ENCODE assay signal across 13 cellular contexts in genomic region chr6:90691823-90692222, GRCh38.
A peak's percentile ranks its signal among the peaks of the same experiment; 100 is the strongest.
DNase-seq lines count a peak whose midpoint lies in the region; ATAC-seq and TF ChIP-seq lines count a peak whose summit lies in the region.
"Had no signal": no experiment of that assay in that cellular context is flagged by ENCODE, and none has a peak within 500 bp of the region (broad histone marks: within the 10 kb centered on the region; RNA-seq: fewer than 3 reads in every experiment).

No MANE protein-coding gene starts in this region.

- H3K9me3 Mint-ChIP-seq in nephron progenitor cell: peaks cover 14% of the 10 kb centered on the region
- H3K9me3 Mint-ChIP-seq: activated CD4-positive, alpha-beta T cell treated with anti-CD3 and anti-CD28 coated beads, Interleukin-2, amount 10 ng/mL, durations not matched to agents 7 days and 5 days had no signal

- H3K27ac Mint-ChIP-seq in nephron progenitor cell: no peak overlapping the region
- H3K27ac Mint-ChIP-seq: activated CD4-positive, alpha-beta T cell treated with anti-CD3 and anti-CD28 coated beads, Interleukin-2, amount 10 ng/mL, durations not matched to agents 7 days and 5 days had no signal

- peak; percentile 62 for ATAC-seq in HG03060 (IDR thresholded peaks at IDR 0.05; ENCODE audit: low read depth, unreplicated experiment)
- ATAC-seq in SK-N-SH treated with all-trans-retinoic acid at 6 μM for 48 hours: 0 out of 3 replicates have a peak, but pooled peaks have one; percentile 24
- ATAC-seq: left lung had no signal

- DNase-seq in GM12865 (ENCODE audit: low read depth) (no peak), nephron progenitor cell (no peak), hepatic stellate cell (ENCODE audit: low spot score) (no peak), hepatocyte (ENCODE audit: low spot score) (no peak), midbrain (lab: John Stamatoyannopoulos, UW) (no peak), D341Med (ENCODE audit: low spot score) (no peak)
- DNase-seq: activated CD4-positive, alpha-beta T cell treated with anti-CD3 and anti-CD28 coated beads, Interleukin-2, amount 10 ng/mL, durations not matched to agents 7 days and 5 days; IMR-90; left lung; NCI-H187 treated with DMSO at 0.1 percent for 48 hours had no signal

- no peaks in the 10 kb centered on the region for H3K36me3 Mint-ChIP-seq in nephron progenitor cell (ENCODE audit: low read depth)

- no peak overlapping the region for H3K4me3 Mint-ChIP-seq in nephron progenitor cell
- H3K4me3 Mint-ChIP-seq: activated CD4-positive, alpha-beta T cell treated with anti-CD3 and anti-CD28 coated beads, Interleukin-2, amount 10 ng/mL, durations not matched to agents 7 days and 5 days had no signal

- no peaks in the 10 kb centered on the region for H3K4me1 Mint-ChIP-seq in nephron progenitor cell
- H3K4me1 Mint-ChIP-seq: activated CD4-positive, alpha-beta T cell treated with anti-CD3 and anti-CD28 coated beads, Interleukin-2, amount 10 ng/mL, durations not matched to agents 7 days and 5 days had no signal

- WGBS in hepatocyte (ENCODE audit: low lambda C conversion rate, missing lambda C conversion rate): 59% methylated on average over 1 of the region's 1 CpG

- H3K4me2 ChIP-seq in hepatocyte: no peak overlapping the region

- H2AFZ ChIP-seq in hepatocyte: no peak overlapping the region

- TF ChIP-seq CTCF in GM12865 (IDR thresholded peaks at IDR 0.05; ENCODE audit: insufficient read depth, low read depth, low read length, missing control alignments) (peak; percentile 24), nephron progenitor cell (IDR thresholded peaks at IDR 0.05) (peak; percentile 14), hepatocyte (IDR thresholded peaks at IDR 0.05; ENCODE audit: poor library complexity) (no peak)

- no peak overlapping the region for H3K4me3 ChIP-seq in GM12865 (ENCODE audit: low read depth, low read length)
- no peak overlapping the region for H3K4me3 ChIP-seq in hepatocyte
- H3K4me3 ChIP-seq: left lung, thoracic aorta had no signal

- H3K9me2 ChIP-seq in hepatocyte (replicated peaks; ENCODE audit: insufficient read depth): no peaks in the 10 kb centered on the region

- no peaks in the 10 kb centered on the region for H3K79me2 ChIP-seq in hepatocyte

- no peak overlapping the region for H3K27ac ChIP-seq in hepatocyte
- H3K27ac ChIP-seq: left lung, thoracic aorta had no signal

- H3K36me3 ChIP-seq in hepatocyte (replicated peaks; ENCODE audit: insufficient read depth, low read depth): no peaks in the 10 kb centered on the region
- H3K36me3 ChIP-seq: left lung, thoracic aorta had no signal

- H3K27me3 ChIP-seq in hepatocyte: no peaks in the 10 kb centered on the region
- H3K27me3 ChIP-seq: left lung had no signal

- H3K27me3 Mint-ChIP-seq in nephron progenitor cell (ENCODE audit: low read depth, poor library complexity): peaks cover 3% of the 10 kb centered on the region

- H3K9me3 ChIP-seq in hepatocyte (ENCODE audit: low read depth): no peaks in the 10 kb centered on the region
- H3K9me3 ChIP-seq: left lung, thoracic aorta had no signal

- no peaks in the 10 kb centered on the region for H4K20me1 ChIP-seq in hepatocyte (ENCODE audit: insufficient read depth, poor library complexity, severe bottlenecking)

- H3K4me1 ChIP-seq in hepatocyte (ENCODE audit: insufficient read depth): no peaks in the 10 kb centered on the region
- H3K4me1 ChIP-seq: left lung had no signal

TF ChIP-seq in SK-N-SH treated with all-trans-retinoic acid at 6 μM for 48 hours, 23 proteins besides CTCF, POLR2A, EP300 and RAD21:
- TF ChIP-seq, protein P1, sequence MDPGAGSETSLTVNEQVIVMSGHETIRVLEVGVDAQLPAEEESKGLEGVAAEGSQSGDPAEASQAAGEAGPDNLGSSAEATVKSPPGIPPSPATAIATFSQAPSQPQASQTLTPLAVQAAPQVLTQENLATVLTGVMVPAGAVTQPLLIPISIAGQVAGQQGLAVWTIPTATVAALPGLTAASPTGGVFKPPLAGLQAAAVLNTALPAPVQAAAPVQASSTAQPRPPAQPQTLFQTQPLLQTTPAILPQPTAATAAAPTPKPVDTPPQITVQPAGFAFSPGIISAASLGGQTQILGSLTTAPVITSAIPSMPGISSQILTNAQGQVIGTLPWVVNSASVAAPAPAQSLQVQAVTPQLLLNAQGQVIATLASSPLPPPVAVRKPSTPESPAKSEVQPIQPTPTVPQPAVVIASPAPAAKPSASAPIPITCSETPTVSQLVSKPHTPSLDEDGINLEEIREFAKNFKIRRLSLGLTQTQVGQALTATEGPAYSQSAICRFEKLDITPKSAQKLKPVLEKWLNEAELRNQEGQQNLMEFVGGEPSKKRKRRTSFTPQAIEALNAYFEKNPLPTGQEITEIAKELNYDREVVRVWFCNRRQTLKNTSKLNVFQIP (CRISPR knock-in tag; IDR thresholded peaks at IDR 0.05; ENCODE audit: borderline replicate concordance, low read depth): no peak
- TF ChIP-seq GLIS3 (CRISPR knock-in tag; IDR thresholded peaks at IDR 0.05): no peak
- no peak for TF ChIP-seq TSHZ2 (CRISPR knock-in tag; IDR thresholded peaks at IDR 0.05)
- no peak for TF ChIP-seq RARB (CRISPR knock-in tag; IDR thresholded peaks at IDR 0.05)
- TF ChIP-seq ZNF8 (CRISPR knock-in tag; IDR thresholded peaks at IDR 0.05): no peak
- no peak for TF ChIP-seq PPARA (CRISPR knock-in tag; IDR thresholded peaks at IDR 0.05; ENCODE audit: borderline replicate concordance)
- TF ChIP-seq ZNF565 (CRISPR knock-in tag; conservative IDR thresholded peaks at IDR 0.05; ENCODE audit: low read depth): no peak
- no peak for TF ChIP-seq ZFP3 (CRISPR knock-in tag; IDR thresholded peaks at IDR 0.05)
- TF ChIP-seq ISL1 (CRISPR knock-in tag; IDR thresholded peaks at IDR 0.05): no peak
- no peak for TF ChIP-seq OSR1 (CRISPR knock-in tag; IDR thresholded peaks at IDR 0.05)
- no peak for TF ChIP-seq ZC3H10 (CRISPR knock-in tag; IDR thresholded peaks at IDR 0.05)
- TF ChIP-seq, protein P2, sequence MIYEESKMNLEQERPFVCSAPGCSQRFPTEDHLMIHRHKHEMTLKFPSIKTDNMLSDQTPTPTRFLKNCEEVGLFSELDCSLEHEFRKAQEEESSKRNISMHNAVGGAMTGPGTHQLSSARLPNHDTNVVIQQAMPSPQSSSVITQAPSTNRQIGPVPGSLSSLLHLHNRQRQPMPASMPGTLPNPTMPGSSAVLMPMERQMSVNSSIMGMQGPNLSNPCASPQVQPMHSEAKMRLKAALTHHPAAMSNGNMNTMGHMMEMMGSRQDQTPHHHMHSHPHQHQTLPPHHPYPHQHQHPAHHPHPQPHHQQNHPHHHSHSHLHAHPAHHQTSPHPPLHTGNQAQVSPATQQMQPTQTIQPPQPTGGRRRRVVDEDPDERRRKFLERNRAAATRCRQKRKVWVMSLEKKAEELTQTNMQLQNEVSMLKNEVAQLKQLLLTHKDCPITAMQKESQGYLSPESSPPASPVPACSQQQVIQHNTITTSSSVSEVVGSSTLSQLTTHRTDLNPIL (CRISPR knock-in tag; IDR thresholded peaks at IDR 0.05; ENCODE audit: low read depth): no peak
- no peak for TF ChIP-seq SNAI2 (CRISPR knock-in tag; IDR thresholded peaks at IDR 0.05)
- no peak for TF ChIP-seq ESRRG (CRISPR knock-in tag; IDR thresholded peaks at IDR 0.05)
